1 cellular context compared by ENCODE assay signal in the genomic region with DNA sequence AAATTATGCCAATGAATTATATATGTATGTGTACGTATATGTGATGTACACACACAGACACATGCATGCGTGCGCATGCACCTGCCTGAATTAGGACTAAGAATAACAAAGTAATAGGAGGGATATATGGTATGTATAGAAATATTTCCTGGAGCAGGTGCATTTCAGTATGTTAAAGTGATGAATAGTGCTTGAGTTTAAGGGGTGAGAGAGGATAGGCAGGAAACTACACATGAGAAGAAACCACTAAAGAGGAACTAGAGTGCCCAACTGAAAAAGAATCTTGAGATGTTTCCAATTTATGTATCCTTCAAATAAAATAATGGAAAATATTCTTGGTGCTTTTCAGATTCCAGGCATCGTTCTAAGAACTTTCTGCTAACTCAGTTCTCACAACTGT.
TF ChIP-seq lines count a peak whose summit lies in the region.

No MANE protein-coding gene starts in this region.

TF ChIP-seq in GM12878, 131 proteins besides CTCF, POLR2A, EP300 and RAD21:
- no peak for TF ChIP-seq BCL11A (IDR thresholded peaks at IDR 0.05; ENCODE audit: low read depth, low read length)
- TF ChIP-seq, protein P1, sequence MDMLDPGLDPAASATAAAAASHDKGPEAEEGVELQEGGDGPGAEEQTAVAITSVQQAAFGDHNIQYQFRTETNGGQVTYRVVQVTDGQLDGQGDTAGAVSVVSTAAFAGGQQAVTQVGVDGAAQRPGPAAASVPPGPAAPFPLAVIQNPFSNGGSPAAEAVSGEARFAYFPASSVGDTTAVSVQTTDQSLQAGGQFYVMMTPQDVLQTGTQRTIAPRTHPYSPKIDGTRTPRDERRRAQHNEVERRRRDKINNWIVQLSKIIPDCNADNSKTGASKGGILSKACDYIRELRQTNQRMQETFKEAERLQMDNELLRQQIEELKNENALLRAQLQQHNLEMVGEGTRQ (IDR thresholded peaks at IDR 0.05; ENCODE audit: borderline replicate concordance, low read depth, low read length), result no peak
- no peak for TF ChIP-seq ZNF274 (IDR thresholded peaks at IDR 0.05; ENCODE audit: insufficient read depth, insufficient read length)
